27 cellular contexts compared by ENCODE assay signal in genomic region chr10:42961776-42962119, GRCh38.
A peak's percentile ranks its signal among the peaks of the same experiment; 100 is the strongest.
DNase-seq lines count a peak whose midpoint lies in the region; ATAC-seq and TF ChIP-seq lines count a peak whose summit lies in the region.
"Had no signal": no experiment of that assay in that cellular context is flagged by ENCODE, and none has a peak within 500 bp of the region (broad histone marks: within the 10 kb centered on the region; RNA-seq: fewer than 3 reads in every experiment).

No MANE protein-coding gene starts in this region.

- no peak overlapping the region for H3K4ac ChIP-seq in neuronal stem cell (ENCODE audit: low read length)

- H3K14ac ChIP-seq in neuronal stem cell (ENCODE audit: low read length): no peak overlapping the region

- peak overlapping the region; percentile 88 for H3K18ac ChIP-seq in neuronal stem cell (ENCODE audit: low read length)

- no peak overlapping the region for H3K4me3 Mint-ChIP-seq in activated CD8-positive, alpha-beta T cell treated with anti-CD3 and anti-CD28 coated beads, Interleukin-2, amount 10 ng/mL, durations not matched to agents 7 days and 5 days
- no peak overlapping the region for H3K4me3 Mint-ChIP-seq in activated CD8-positive, alpha-beta T cell treated with anti-CD3 and anti-CD28 coated beads for 36 hours
- H3K4me3 Mint-ChIP-seq: activated B cell treated with CpG ODN at 0.5 μM for 24 hours; activated T-helper 1 cell treated with anti-CD3 and anti-CD28 coated beads, Interleukin-12 subunit alpha, Interleukin-12 subunit beta, Interleukin-2, Interleukin-4 antibody, amounts not matched to agents 30 ng/mL and 10 ng/mL and 1 ng/mL, durations not matched to agents 14 hours and 24 hours and 36 hours; brain; immature natural killer cell; T-helper 2 cell treated with Interferon-gamma antibody and Interleukin-4, amounts not matched to agents 5 μg/mL and 100 μg/mL, for 36 hours had no signal

- H3K27ac ChIP-seq in neuronal stem cell (replicated peaks; ENCODE audit: low read length) (no peak overlapping the region), transverse colon (no peak overlapping the region)
- H3K27ac ChIP-seq: ovary, PC-9, SK-N-MC had no signal

- no peak overlapping the region for H2BK15ac ChIP-seq in neuronal stem cell (ENCODE audit: low read length)

- H3K4me1 ChIP-seq in neuronal stem cell (ENCODE audit: control insufficient read depth in 2 of 2, insufficient read depth in 1 of 2, low read depth in 1 of 2, low read length in 2 of 2) (no peaks in the 10 kb centered on the region), transverse colon (no peaks in the 10 kb centered on the region)
- H3K4me1 ChIP-seq: HAP-1 had no signal

- DNase-seq in activated CD8-positive, alpha-beta T cell treated with anti-CD3 and anti-CD28 coated beads, Interleukin-2, amount 10 ng/mL, durations not matched to agents 7 days and 5 days: peak; percentile 15
- DNase-seq in activated CD8-positive, alpha-beta T cell treated with anti-CD3 and anti-CD28 coated beads for 36 hours: no peak
- DNase-seq in Right ventricle myocardium superior: no peak
- no peak for DNase-seq in neuronal stem cell (ENCODE audit: low spot score)
- peak; percentile 1 for DNase-seq in transverse colon
- no peak for DNase-seq in DMS53 (lab: John Stamatoyannopoulos, UW)
- DNase-seq in central memory CD4-positive, alpha-beta T cell: no peak
- DNase-seq in cortex of kidney (lab: John Stamatoyannopoulos, UW): no peak
- DNase-seq: 8988T; activated B cell treated with CpG ODN at 0.5 μM for 24 hours; activated CD4-positive, alpha-beta T cell treated with anti-CD3 and anti-CD28 coated beads, Interleukin-2, amount 50 U/mL, for 48 hours; AML-193; immature natural killer cell; KBM-7; NCI-H1930; NCI-H226; PC-9; stimulated activated CD4-positive, alpha-beta T cell treated with anti-CD3 and anti-CD28 coated beads, Interleukin-1b, Interleukin-23, amount 100 ng/mL, for 48 hours; stimulated activated naive CD4-positive, alpha-beta T cell treated with Interleukin-2 at 50 U/mL for 16 hours; trophoblast cell had no signal

- H3K4me3 ChIP-seq in neuronal stem cell (ENCODE audit: low read length in 2 of 2) (no peak overlapping the region), transverse colon (no peak overlapping the region)
- H3K4me3 ChIP-seq: HAP-1, ovary, PC-9, SK-N-MC had no signal

- intact Hi-C loops in activated CD8-positive, alpha-beta T cell treated with anti-CD3 and anti-CD28 coated beads for 36 hours (cut with micrococcal nuclease): loop anchor here (10.0 kb wide), 1 partner anchor 63 kb away; no protein-coding TSS in a partner anchor
- intact Hi-C loops in Right ventricle myocardium superior (cut with DNase I) (loop anchor here (10.0 kb wide), 1 partner anchor 113 kb away; the partner anchor contains the start of gene RET), transverse colon (cut with DNase I; ENCODE audit: low total_unique reads) (no loop called here)

- peak overlapping the region; percentile 54 for H3K9ac ChIP-seq in neuronal stem cell (ENCODE audit: low read depth, low read length, poor library complexity)

- POLR2A ChIA-PET in activated CD8-positive, alpha-beta T cell treated with anti-CD3 and anti-CD28 coated beads, Interleukin-2, amount 10 ng/mL, durations not matched to agents 7 days and 5 days (lab: Charles Lee): no interaction called here
- POLR2A ChIA-PET in activated CD8-positive, alpha-beta T cell treated with anti-CD3 and anti-CD28 coated beads for 36 hours (lab: Charles Lee): no interaction called here

- no peak overlapping the region for H4K91ac ChIP-seq in neuronal stem cell (ENCODE audit: low read depth, low read length, poor library complexity)

- CTCF ChIA-PET in activated CD8-positive, alpha-beta T cell treated with anti-CD3 and anti-CD28 coated beads, Interleukin-2, amount 10 ng/mL, durations not matched to agents 7 days and 5 days (lab: Charles Lee): no interaction called here
- CTCF ChIA-PET in activated CD8-positive, alpha-beta T cell treated with anti-CD3 and anti-CD28 coated beads for 36 hours (lab: Charles Lee): no interaction called here

- H3K27ac Mint-ChIP-seq in activated CD8-positive, alpha-beta T cell treated with anti-CD3 and anti-CD28 coated beads, Interleukin-2, amount 10 ng/mL, durations not matched to agents 7 days and 5 days: no peak overlapping the region
- H3K27ac Mint-ChIP-seq in activated CD8-positive, alpha-beta T cell treated with anti-CD3 and anti-CD28 coated beads for 36 hours: no peak overlapping the region
- H3K27ac Mint-ChIP-seq: activated B cell treated with CpG ODN at 0.5 μM for 24 hours; activated naive CD4-positive, alpha-beta T cell treated with anti-CD3 and anti-CD28 coated beads, Interleukin-2, amount 50 U/mL, for 72 hours; activated T-helper 1 cell treated with anti-CD3 and anti-CD28 coated beads, Interleukin-12 subunit alpha, Interleukin-12 subunit beta, Interleukin-2, Interleukin-4 antibody, amounts not matched to agents 30 ng/mL and 10 ng/mL and 1 ng/mL, durations not matched to agents 14 hours and 24 hours and 36 hours; immature natural killer cell; T-helper 2 cell treated with Interferon-gamma antibody and Interleukin-4, amounts not matched to agents 5 μg/mL and 100 μg/mL, for 36 hours had no signal

- no peak overlapping the region for H2BK120ac ChIP-seq in neuronal stem cell (ENCODE audit: low read depth, low read length)

- no peak overlapping the region for H3K4me2 ChIP-seq in neuronal stem cell (ENCODE audit: insufficient read depth, low read length, poor library complexity, severe bottlenecking)
- H3K4me2 ChIP-seq: PC-9 had no signal

- H3K27me3 Mint-ChIP-seq in activated CD8-positive, alpha-beta T cell treated with anti-CD3 and anti-CD28 coated beads, Interleukin-2, amount 10 ng/mL, durations not matched to agents 7 days and 5 days (ENCODE audit: low read depth): peaks cover 11% of the 10 kb centered on the region
- no peaks in the 10 kb centered on the region for H3K27me3 Mint-ChIP-seq in activated CD8-positive, alpha-beta T cell treated with anti-CD3 and anti-CD28 coated beads for 36 hours
- H3K27me3 Mint-ChIP-seq: activated B cell treated with CpG ODN at 0.5 μM for 24 hours had no signal

- in situ Hi-C loops in transverse colon (cut with MboI; ENCODE audit: low pct_ligation_motif_present in 1 of 4, low pct_unique_long_range_greater_than_20kb in 1 of 4, low sequenced_read_pairs in 3 of 4): no loop called here

- no peak for ATAC-seq in activated CD8-positive, alpha-beta T cell treated with anti-CD3 and anti-CD28 coated beads, Interleukin-2, amount 10 ng/mL, durations not matched to agents 7 days and 5 days
- ATAC-seq in activated CD8-positive, alpha-beta T cell treated with anti-CD3 and anti-CD28 coated beads for 36 hours: no peak
- ATAC-seq in Right ventricle myocardium superior (ENCODE audit: poor library complexity): peak; percentile 21
- ATAC-seq: activated naive CD4-positive, alpha-beta T cell treated with anti-CD3 and anti-CD28 coated beads, Interleukin-2, amount 50 U/mL, for 72 hours had no signal

- no peak for TF ChIP-seq CTCF in activated CD8-positive, alpha-beta T cell treated with anti-CD3 and anti-CD28 coated beads for 36 hours (IDR thresholded peaks at IDR 0.05)
- TF ChIP-seq CTCF in transverse colon (IDR thresholded peaks at IDR 0.05): no peak

- no CpG with 5 or more reads among the region's 8 CpGs for WGBS in neuronal stem cell (ENCODE audit: extremely low coverage in 2 of 2, insufficient read length in 2 of 2, insufficient replicate concordance in 1 of 2), 2 donors
- WGBS in transverse colon (ENCODE audit: low coverage in 1 of 2), 2 donors: 81% methylated on average over 8 of the region's 8 CpGs; no CpG with 5 or more reads in 1 of the 2 donors

- no peaks in the 10 kb centered on the region for H3K79me1 ChIP-seq in neuronal stem cell (ENCODE audit: low read depth, low read length)

- TF ChIP-seq POLR2A in transverse colon (IDR thresholded peaks at IDR 0.05): no peak

- H3K36me3 ChIP-seq in neuronal stem cell (replicated peaks in 1 of 2; ENCODE audit: control insufficient read depth in 2 of 2, insufficient read depth in 2 of 2, low read length in 2 of 2): no peaks in the 10 kb centered on the region
- no peaks in the 10 kb centered on the region for H3K36me3 ChIP-seq in transverse colon
- H3K36me3 ChIP-seq: HAP-1, ovary had no signal

- H2AFZ ChIP-seq in neuronal stem cell (ENCODE audit: low read length): peak overlapping the region; percentile 72
- H2AFZ ChIP-seq: PC-9 had no signal

- H3K9me3 ChIP-seq in neuronal stem cell (replicated peaks in 1 of 2; ENCODE audit: control insufficient read depth in 2 of 2, insufficient read depth in 1 of 2, low read depth in 1 of 2, low read length in 2 of 2): peaks cover 0 to 1% of the 10 kb centered on the region in 2 donors
- no peaks in the 10 kb centered on the region for H3K9me3 ChIP-seq in transverse colon
- H3K9me3 ChIP-seq: HAP-1, ovary had no signal

- H3K27me3 ChIP-seq in neuronal stem cell (ENCODE audit: control insufficient read depth in 3 of 3, insufficient read depth in 3 of 3, low read depth in 1 of 3, low read length in 3 of 3) (no peaks in the 10 kb centered on the region), transverse colon (no peaks in the 10 kb centered on the region)
- H3K27me3 ChIP-seq: ovary had no signal

- no peak overlapping the region for H2BK5ac ChIP-seq in neuronal stem cell (ENCODE audit: low read length)

- H3K9me3 Mint-ChIP-seq in activated CD8-positive, alpha-beta T cell treated with anti-CD3 and anti-CD28 coated beads, Interleukin-2, amount 10 ng/mL, durations not matched to agents 7 days and 5 days (ENCODE audit: insufficient read depth): no peaks in the 10 kb centered on the region
- H3K9me3 Mint-ChIP-seq in activated CD8-positive, alpha-beta T cell treated with anti-CD3 and anti-CD28 coated beads for 36 hours: no peaks in the 10 kb centered on the region
- H3K9me3 Mint-ChIP-seq: activated naive CD4-positive, alpha-beta T cell treated with anti-CD3 and anti-CD28 coated beads, Interleukin-2, amount 50 U/mL, for 72 hours; activated T-helper 1 cell treated with anti-CD3 and anti-CD28 coated beads, Interleukin-12 subunit alpha, Interleukin-12 subunit beta, Interleukin-2, Interleukin-4 antibody, amounts not matched to agents 30 ng/mL and 10 ng/mL and 1 ng/mL, durations not matched to agents 14 hours and 24 hours and 36 hours; immature natural killer cell; T-helper 2 cell treated with Interferon-gamma antibody and Interleukin-4, amounts not matched to agents 5 μg/mL and 100 μg/mL, for 36 hours had no signal

- no peaks in the 10 kb centered on the region for H3K36me3 Mint-ChIP-seq in activated CD8-positive, alpha-beta T cell treated with anti-CD3 and anti-CD28 coated beads, Interleukin-2, amount 10 ng/mL, durations not matched to agents 7 days and 5 days (ENCODE audit: low read depth)
- no peaks in the 10 kb centered on the region for H3K36me3 Mint-ChIP-seq in activated CD8-positive, alpha-beta T cell treated with anti-CD3 and anti-CD28 coated beads for 36 hours (ENCODE audit: low read depth)
- H3K36me3 Mint-ChIP-seq: activated naive CD4-positive, alpha-beta T cell treated with anti-CD3 and anti-CD28 coated beads, Interleukin-2, amount 50 U/mL, for 72 hours; brain; immature natural killer cell had no signal

- no peak overlapping the region for H4K8ac ChIP-seq in neuronal stem cell (ENCODE audit: low read depth, low read length)

- peak overlapping the region; percentile 41 for H2AK5ac ChIP-seq in neuronal stem cell (ENCODE audit: low read depth, low read length)

- H3K4me1 Mint-ChIP-seq in activated CD8-positive, alpha-beta T cell treated with anti-CD3 and anti-CD28 coated beads, Interleukin-2, amount 10 ng/mL, durations not matched to agents 7 days and 5 days (ENCODE audit: low read depth): no peaks in the 10 kb centered on the region
- no peaks in the 10 kb centered on the region for H3K4me1 Mint-ChIP-seq in activated CD8-positive, alpha-beta T cell treated with anti-CD3 and anti-CD28 coated beads for 36 hours (ENCODE audit: low read depth)
- H3K4me1 Mint-ChIP-seq: activated B cell treated with CpG ODN at 0.5 μM for 24 hours, brain, immature natural killer cell had no signal

- no peak overlapping the region for H3K23ac ChIP-seq in neuronal stem cell (ENCODE audit: low read depth, low read length, poor library complexity)

- no peak overlapping the region for H2BK12ac ChIP-seq in neuronal stem cell (ENCODE audit: low read length)

- no peak for TF ChIP-seq EP300 in transverse colon (IDR thresholded peaks at IDR 0.05; ENCODE audit: low read depth)

Comparison
In these comparisons a context has a peak if more than half of its experiments do, and no peak if none do; other contexts are left out.
1. DNase-seq: peak in activated CD8-positive, alpha-beta T cell treated with anti-CD3 and anti-CD28 coated beads, Interleukin-2, amount 10 ng/mL, durations not matched to agents 7 days and 5 days (single experiment) and transverse colon (single experiment); none in activated CD8-positive, alpha-beta T cell treated with anti-CD3 and anti-CD28 coated beads for 36 hours (single experiment), Right ventricle myocardium superior (single experiment), neuronal stem cell (single experiment), DMS53 (single experiment), central memory CD4-positive, alpha-beta T cell (single experiment) and cortex of kidney (single experiment).